9 cellular contexts compared by ENCODE assay signal in genomic region chr9:90802534-90802933, GRCh38. TPM values are rescaled to one million over a fixed set of nuclear protein-coding genes. Genes with fewer than 3 reads are reported as not detected.
DNase-seq lines count a peak whose midpoint lies in the region; ATAC-seq and TF ChIP-seq lines count a peak whose summit lies in the region.
"Had no signal": no experiment of that assay in that cellular context is flagged by ENCODE, and none has a peak within 500 bp of the region (broad histone marks: within the 10 kb centered on the region; RNA-seq: fewer than 3 reads in every experiment).

No MANE protein-coding gene starts in this region.

- H3K23ac ChIP-seq in H9 (ENCODE audit: insufficient read length, low read depth, low read length) = no peak overlapping the region

- no peak overlapping the region for H3K9ac ChIP-seq in H9 (ENCODE audit: extremely low read depth, insufficient read length, low read length)

- H3K23me2 ChIP-seq in H9 (ENCODE audit: insufficient read length, low read depth, low read length, poor library complexity, severe bottlenecking) = peaks cover 7% of the 10 kb centered on the region

- H3K4ac ChIP-seq in H9 (ENCODE audit: low read depth, low read length) = no peak overlapping the region

- H3K4me3 ChIP-seq in gastroesophageal sphincter (peak overlapping the region; percentile 17 to 55), skin epidermis (peak overlapping the region; percentile 39 to 59 (median 56))

- H3K18ac ChIP-seq in H9 (ENCODE audit: insufficient read length, low read depth, low read length) = no peak overlapping the region

- H2AFZ ChIP-seq in H9 (ENCODE audit: low read length) = no peak overlapping the region

- H3K79me2 ChIP-seq in H9 (ENCODE audit: insufficient read depth, low read length) = no peaks in the 10 kb centered on the region

- no peak for DNase-seq in H9
- peak; percentile 67 for DNase-seq in OCI-M1 (lab: John Stamatoyannopoulos, UW)
- DNase-seq in iPS-NIHi11 (ENCODE audit: low spot score) = no peak
- DNase-seq: activated T-cell treated with anti-CD3 and anti-CD28 coated beads for 4 hours had no signal

- H2BK20ac ChIP-seq in H9 (ENCODE audit: low read depth, low read length, poor library complexity, severe bottlenecking) = no peak overlapping the region

- peak overlapping the region; percentile 83 to 89; a peak in 4 of 5 replicates for H3K4me3 Mint-ChIP-seq in H9

- H3K9me3 Mint-ChIP-seq in H9 = no peaks in the 10 kb centered on the region

- H3K36me3 Mint-ChIP-seq in H9 (ENCODE audit: insufficient read depth in 1 of 3, low read depth in 3 of 3) = no peaks in the 10 kb centered on the region; a peak in 1 of 7 replicates

- no peak overlapping the region for H3K27ac Mint-ChIP-seq in H9

- H2BK5ac ChIP-seq in H9 (ENCODE audit: insufficient read length, low read length) = no peak overlapping the region

- TF ChIP-seq CTCF in H9 (conservative IDR thresholded peaks at IDR 0.05) = no peak
- no peak for TF ChIP-seq CTCF in gastroesophageal sphincter (IDR thresholded peaks at IDR 0.05)

- ATAC-seq in gastroesophageal sphincter (no peak), HG02870 (IDR thresholded peaks at IDR 0.05; ENCODE audit: unreplicated experiment) (no peak), GM21723 (IDR thresholded peaks at IDR 0.05; ENCODE audit: unreplicated experiment) (no peak)

- H3K79me1 ChIP-seq in H9 (ENCODE audit: insufficient read depth, low read depth, low read length, poor library complexity, severe bottlenecking) = no peaks in the 10 kb centered on the region

- no peak overlapping the region for H3K27ac ChIP-seq in H9 (ENCODE audit: insufficient read length, low read depth, low read length)
- peak overlapping the region in 1 of 4 donors; percentile 57 for H3K27ac ChIP-seq in gastroesophageal sphincter
- H3K27ac ChIP-seq in skin epidermis = peak overlapping the region in 15 of 21 experiments; percentile 58 to 94 (median 84)

- no CpG with 5 or more reads among the region's 3 CpGs for WGBS in H9 (ENCODE audit: extremely low coverage, insufficient read length, low lambda C conversion rate)
- WGBS in gastroesophageal sphincter (ENCODE audit: low coverage in 1 of 2), 2 donors = 67 to 72% methylated on average over 2 to 3 of the region's 3 CpGs

- no peak overlapping the region for H2BK120ac ChIP-seq in H9 (ENCODE audit: low read depth, low read length, poor library complexity, severe bottlenecking)

- no peaks in the 10 kb centered on the region for H3K36me3 ChIP-seq in gastroesophageal sphincter

- no peak overlapping the region for H4K91ac ChIP-seq in H9 (ENCODE audit: insufficient read length, low read depth, low read length)

- H3K9me3 ChIP-seq in H9 (ENCODE audit: control insufficient read depth, low read depth, low read length) = no peaks in the 10 kb centered on the region
- H3K9me3 ChIP-seq in gastroesophageal sphincter = no peaks in the 10 kb centered on the region

- H3K27me3 Mint-ChIP-seq in H9 (ENCODE audit: low read depth) = peaks cover 49% of the 10 kb centered on the region

- no peak overlapping the region for H4K5ac ChIP-seq in H9 (ENCODE audit: insufficient read length, low read depth, low read length)

- H3K4me1 Mint-ChIP-seq in H9 = peaks cover 16 to 19% of the 10 kb centered on the region in 2 experiments

- no peaks in the 10 kb centered on the region for H4K20me1 ChIP-seq in H9 (ENCODE audit: control insufficient read depth, insufficient read depth, insufficient read length)

- H3K14ac ChIP-seq in H9 (ENCODE audit: insufficient read depth, low read length) = no peak overlapping the region

- H2AK5ac ChIP-seq in H9 (ENCODE audit: insufficient read length, low read length) = no peak overlapping the region

- H3K27me3 ChIP-seq in H9 (ENCODE audit: insufficient read depth, low read length) (no peaks in the 10 kb centered on the region; the same call in 1 of the 2 replicates), gastroesophageal sphincter (peaks cover 57% of the 10 kb centered on the region)

- no peak overlapping the region for H3K56ac ChIP-seq in H9 (ENCODE audit: insufficient read length, low read depth, low read length)

- no peak for TF ChIP-seq EP300 in gastroesophageal sphincter (IDR thresholded peaks at IDR 0.05)

- H3K4me1 ChIP-seq in H9 (ENCODE audit: insufficient read depth, low read length) (0 out of 2 replicates have a peak, but pooled peaks cover 3% of the 10 kb centered on the region), gastroesophageal sphincter (peaks cover 0 to 20% (median 8%) of the 10 kb centered on the region in 3 donors)

- H3T11ph ChIP-seq in H9 (ENCODE audit: low read length) = no peak overlapping the region

- no peak overlapping the region for H2BK15ac ChIP-seq in H9 (ENCODE audit: low read depth, low read length)

- no peak overlapping the region for H2BK12ac ChIP-seq in H9 (ENCODE audit: insufficient read length, low read depth, low read length)

- no peak overlapping the region for H4K8ac ChIP-seq in H9 (replicated peaks; ENCODE audit: insufficient read length, low read depth, low read length)

- no peak for TF ChIP-seq POLR2A in gastroesophageal sphincter (IDR thresholded peaks at IDR 0.05)

- H3K4me2 ChIP-seq in H9 (ENCODE audit: insufficient read depth, insufficient read length, low read length) = peak overlapping the region; percentile 63

RNA-seq across cellular contexts. Expression of gene SYK, which starts 0.9 kb away (rescaled TPM):
- total RNA-seq in H9 (2021) (7.9 and 8.0 TPM in 2 replicates), gastroesophageal sphincter (10 to 100 TPM in 2 of 4 donors, 1 to 10 TPM in 2; 4.0 to 15.3 (median 10.4) TPM)
- total RNA-seq: endothelial cell of umbilical vein had no signal
